Comparison of ENCODE assay signal across 35 cellular contexts in genomic region chr2:164306872-164307271, GRCh38.
"Had no signal": no experiment of that assay in that cellular context is flagged by ENCODE, and none has a peak within 500 bp of the region (broad histone marks: within the 10 kb centered on the region; RNA-seq: fewer than 3 reads in every experiment).

No MANE protein-coding gene starts in this region.

- H3K36me3 ChIP-seq: MG63 had no signal

- DNase-seq: Karpas-422, Kasumi-1, MG63, MM.1S, MV-4-11, NCI-H1092, NCI-H1092 treated with DMSO at 0.1 percent for 48 hours, NCI-H1105, NCI-H1105 treated with DMSO at 0.1 percent for 48 hours, NCI-H1417, NCI-H1417 treated with DMSO at 0.1 percent for 48 hours, NCI-H1436, NCI-H1436 treated with DMSO at 0.1 percent for 48 hours, NCI-H146, NCI-H1694, NCI-H1694 treated with DMSO at 0.1 percent for 48 hours, NCI-H187, NCI-H187 treated with DMSO at 0.1 percent for 48 hours, NCI-H1930, NCI-H2029, NCI-H2029 treated with DMSO at 0.1 percent for 48 hours, NCI-H2081, NCI-H2081 treated with DMSO at 0.1 percent for 48 hours, NCI-H2107, NCI-H2171, NCI-H2171 treated with DMSO at 0.1 percent for 48 hours, NCI-H2227 treated with DMSO at 0.1 percent for 48 hours, NCI-H226, NCI-H345, NCI-H446, NCI-H446 treated with DMSO at 0.1 percent for 48 hours, NCI-H510A, NCI-H510A treated with DMSO at 0.1 percent for 48 hours, NCI-H524, NCI-H524 treated with DMSO at 0.1 percent for 48 hours had no signal

- H3K27me3 ChIP-seq: MG63 had no signal

- H3K9me3 ChIP-seq: MG63 had no signal

- H3K4me3 ChIP-seq: MG63 had no signal
